Comparison of ENCODE assay signal across 8 cellular contexts in the genomic region with DNA sequence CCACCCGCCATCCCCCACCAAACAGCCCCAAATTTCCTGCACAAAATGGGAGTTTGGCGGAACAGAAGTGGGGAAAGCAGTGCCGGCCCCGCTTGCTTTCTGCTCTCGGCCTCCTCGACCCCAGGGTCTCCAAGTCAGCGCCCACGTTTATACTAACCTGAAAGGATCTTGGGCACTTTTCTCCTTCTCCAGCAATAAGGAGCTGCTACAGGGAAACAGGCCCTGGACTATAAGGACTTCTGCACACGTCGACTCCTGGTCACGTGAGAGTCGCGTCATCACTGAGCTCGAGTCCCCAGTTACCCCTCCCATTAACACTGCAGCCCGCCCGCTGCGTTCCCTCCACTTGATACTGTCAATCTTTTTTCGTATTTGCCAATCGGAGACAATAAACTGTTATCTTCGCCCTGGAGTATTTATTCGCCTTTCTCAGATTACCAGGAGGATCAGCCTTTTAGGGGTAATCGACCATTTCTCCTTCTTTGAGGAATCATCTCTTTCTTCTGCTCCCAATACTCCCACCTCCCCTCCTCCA. TPM values are rescaled to one million over a fixed set of nuclear protein-coding genes. Genes with fewer than 3 reads are reported as not detected.
DNase-seq lines count a peak whose midpoint lies in the region; ATAC-seq and TF ChIP-seq lines count a peak whose summit lies in the region.

A gene with protein sequence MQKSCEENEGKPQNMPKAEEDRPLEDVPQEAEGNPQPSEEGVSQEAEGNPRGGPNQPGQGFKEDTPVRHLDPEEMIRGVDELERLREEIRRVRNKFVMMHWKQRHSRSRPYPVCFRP (minus strand): TSS at position 235 of the 535 bp plus-strand sequence. CDS start 1,176 bp downstream, outside the sequence.

- no TSS peak for BruUV-seq in A673 (replicated peaks; lab: Mats Ljungman, UMichigan)

- intact Hi-C loops in A673 (cut with micrococcal nuclease; ENCODE audit: unreplicated experiment): no loop called here

- no peaks in the 10 kb centered on the region for H3K9me3 ChIP-seq in A673 (ENCODE audit: low read depth, low read length, poor library complexity, severe bottlenecking)

- peaks cover 4% of the 10 kb centered on the region for H3K4me1 ChIP-seq in A673 (ENCODE audit: insufficient read depth, low read length, poor library complexity, severe bottlenecking)

- CTCF ChIA-PET in A673 (lab: Charles Lee): no interaction called here

- ATAC-seq in GM18873 (IDR thresholded peaks at IDR 0.05; ENCODE audit: low FRiP score, unreplicated experiment) (peak; percentile 89), HG03139 (IDR thresholded peaks at IDR 0.05; ENCODE audit: unreplicated experiment) (peak; percentile 95)

- H3K4me3 ChIP-seq in A673 (ENCODE audit: low read depth, low read length, poor library complexity, severe bottlenecking): peak within 1 kb of the TSS; percentile 64

- H3K27ac ChIP-seq in A673 (ENCODE audit: low read depth, low read length, poor library complexity, severe bottlenecking): peak within 1 kb of the TSS; percentile 85
- H3K27ac ChIP-seq in cingulate gyrus (ENCODE audit: low read depth, low read length): peak within 1 kb of the TSS; percentile 75

- POLR2A ChIA-PET in A673 (lab: Charles Lee; ENCODE audit: low non-redundant PET): no interaction called here

- peaks cover 3% of the 10 kb centered on the region for H3K27me3 ChIP-seq in A673 (replicated peaks; ENCODE audit: insufficient read depth, low read depth, low read length, poor library complexity)

- DNase-seq in A673 (ENCODE audit: low spot score) (peak; percentile 87), NCI-H226 (peak; percentile 53), kidney tubule cell (ENCODE audit: low spot score) (peak; percentile 67)
- peak; percentile 32 to 40 for DNase-seq in activated CD4-positive, alpha-beta T cell treated with anti-CD3 and anti-CD28 coated beads for 24 hours (ENCODE audit: low read depth in 2 of 2)
- peak; percentile 7 to 16 for DNase-seq in stimulated activated CD4-positive, alpha-beta T cell treated with anti-CD3 and anti-CD28 coated beads, Interleukin-1b, Interleukin-23, amount 100 ng/mL, for 1 hour (ENCODE audit: low read depth in 2 of 2)

- no peak for TF ChIP-seq CTCF in A673 (conservative IDR thresholded peaks at IDR 0.05; ENCODE audit: low read depth, low read length)

- H3K36me3 ChIP-seq in A673 (ENCODE audit: insufficient read depth, low read length, poor library complexity, severe bottlenecking): no peaks in the 10 kb centered on the region

RNA-seq across cellular contexts. Expression of the gene that starts here (rescaled TPM):
- total RNA-seq in A673 (2021): 62.9 and 66.2 TPM in 2 replicates

Comparison
In these comparisons a context has a peak if more than half of its experiments do, and no peak if none do; other contexts are left out.
1. Peak in every context shown above with its lines: DNase-seq, ATAC-seq, H3K4me3 ChIP-seq and H3K27ac ChIP-seq.
2. DNase-seq: peak in every context shown above with its lines; median percentile 87 in A673; 67 in kidney tubule cell; 53 in NCI-H226; 36 in activated CD4-positive, alpha-beta T cell treated with anti-CD3 and anti-CD28 coated beads for 24 hours; 12 in stimulated activated CD4-positive, alpha-beta T cell treated with anti-CD3 and anti-CD28 coated beads, Interleukin-1b, Interleukin-23, amount 100 ng/mL, for 1 hour.